In the genomic region with DNA sequence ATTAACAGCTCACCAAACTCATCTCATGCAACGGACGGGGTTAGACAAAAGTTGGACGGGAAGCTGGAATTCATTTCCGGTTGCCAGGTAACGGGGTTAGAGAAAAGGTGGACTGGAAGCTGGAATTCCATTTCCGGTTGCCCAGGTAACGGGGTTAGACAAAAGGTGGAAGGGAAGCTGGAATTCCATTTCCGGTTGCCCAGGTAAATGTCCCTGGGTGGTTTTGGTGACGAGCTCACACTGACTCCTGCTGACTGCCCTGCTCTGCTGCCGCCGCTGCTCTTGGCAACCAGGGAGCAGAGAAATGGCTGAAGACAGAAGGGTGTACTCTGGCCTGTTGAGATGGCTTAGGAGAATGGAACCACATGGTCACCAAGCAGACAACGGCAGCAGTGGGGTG, we compare ENCODE assay signal across 18 cellular contexts.
DNase-seq lines count a peak whose midpoint lies in the region; ATAC-seq and TF ChIP-seq lines count a peak whose summit lies in the region.
"Had no signal": no experiment of that assay in that cellular context is flagged by ENCODE, and none has a peak within 500 bp of the region (broad histone marks: within the 10 kb centered on the region; RNA-seq: fewer than 3 reads in every experiment).

No MANE protein-coding gene starts in this region.

- no peak overlapping the region for H3K27ac Mint-ChIP-seq in activated naive CD4-positive, alpha-beta T cell treated with anti-CD3 and anti-CD28 coated beads, Interleukin-2, amount 10 ng/mL, durations not matched to agents 7 days and 5 days

- no peak overlapping the region for H3K4me2 ChIP-seq in smooth muscle cell
- H3K4me2 ChIP-seq: BLaER1, PC-9 had no signal

- peaks cover 5% of the 10 kb centered on the region for H3K4me1 ChIP-seq in ectodermal cell (ENCODE audit: control insufficient read depth, insufficient read depth, low read length)
- peaks cover 14% of the 10 kb centered on the region for H3K4me1 ChIP-seq in lower lobe of right lung
- H3K4me1 ChIP-seq in smooth muscle cell (ENCODE audit: low read depth): peaks cover 9% of the 10 kb centered on the region
- no peaks in the 10 kb centered on the region for H3K4me1 ChIP-seq in transverse colon
- H3K4me1 ChIP-seq: BLaER1 had no signal

- in situ Hi-C loops in transverse colon (cut with MboI; ENCODE audit: low pct_ligation_motif_present in 1 of 4, low pct_unique_long_range_greater_than_20kb in 1 of 4, low sequenced_read_pairs in 3 of 4): no loop called here

- no peaks in the 10 kb centered on the region for H3K9me3 ChIP-seq in ectodermal cell (ENCODE audit: control insufficient read depth, low read length)
- no peaks in the 10 kb centered on the region for H3K9me3 ChIP-seq in lower lobe of right lung
- no peaks in the 10 kb centered on the region for H3K9me3 ChIP-seq in smooth muscle cell (replicated peaks; ENCODE audit: low read depth)
- no peaks in the 10 kb centered on the region for H3K9me3 ChIP-seq in transverse colon
- H3K9me3 ChIP-seq: BLaER1 had no signal

- peaks cover 8% of the 10 kb centered on the region for H3K4me1 Mint-ChIP-seq in activated naive CD4-positive, alpha-beta T cell treated with anti-CD3 and anti-CD28 coated beads, Interleukin-2, amount 10 ng/mL, durations not matched to agents 7 days and 5 days

- H3K9me3 Mint-ChIP-seq in activated naive CD4-positive, alpha-beta T cell treated with anti-CD3 and anti-CD28 coated beads, Interleukin-2, amount 10 ng/mL, durations not matched to agents 7 days and 5 days: no peaks in the 10 kb centered on the region

- H3K4me3 Mint-ChIP-seq in activated naive CD4-positive, alpha-beta T cell treated with anti-CD3 and anti-CD28 coated beads, Interleukin-2, amount 10 ng/mL, durations not matched to agents 7 days and 5 days: no peak overlapping the region

- no peak overlapping the region for H3K9ac ChIP-seq in smooth muscle cell (ENCODE audit: low read depth)
- H3K9ac ChIP-seq: BLaER1 had no signal

- H3K4me3 ChIP-seq in ectodermal cell (ENCODE audit: insufficient read depth, low read depth, low read length): no peak overlapping the region
- no peak overlapping the region for H3K4me3 ChIP-seq in lower lobe of right lung
- no peak overlapping the region for H3K4me3 ChIP-seq in smooth muscle cell
- H3K4me3 ChIP-seq in transverse colon: no peak overlapping the region
- H3K4me3 ChIP-seq: BLaER1, PC-9 had no signal

- no peak overlapping the region for H2AFZ ChIP-seq in smooth muscle cell (ENCODE audit: low read depth)
- H2AFZ ChIP-seq: PC-9 had no signal

- H3K27me3 Mint-ChIP-seq in activated naive CD4-positive, alpha-beta T cell treated with anti-CD3 and anti-CD28 coated beads, Interleukin-2, amount 10 ng/mL, durations not matched to agents 7 days and 5 days: no peaks in the 10 kb centered on the region

- H3K36me3 Mint-ChIP-seq in activated naive CD4-positive, alpha-beta T cell treated with anti-CD3 and anti-CD28 coated beads, Interleukin-2, amount 10 ng/mL, durations not matched to agents 7 days and 5 days: peaks cover 14% of the 10 kb centered on the region

- TF ChIP-seq POLR2A in transverse colon (IDR thresholded peaks at IDR 0.05): no peak

- H4K20me1 ChIP-seq in smooth muscle cell (ENCODE audit: low read depth): no peaks in the 10 kb centered on the region
- H4K20me1 ChIP-seq: BLaER1 had no signal

- H3K27ac ChIP-seq in ectodermal cell (ENCODE audit: insufficient read depth, low read depth, low read length, poor library complexity, severe bottlenecking): peak overlapping the region; percentile 79
- H3K27ac ChIP-seq in lower lobe of right lung: peak overlapping the region; percentile 18
- peak overlapping the region; percentile 96 for H3K27ac ChIP-seq in smooth muscle cell (ENCODE audit: low read depth)
- H3K27ac ChIP-seq in transverse colon: no peak overlapping the region
- H3K27ac ChIP-seq: BLaER1, PC-9 had no signal

- H3K27me3 ChIP-seq in ectodermal cell (ENCODE audit: control insufficient read depth, insufficient read depth, low read length, poor library complexity, severe bottlenecking) (no peaks in the 10 kb centered on the region), lower lobe of right lung (ENCODE audit: low read depth) (no peaks in the 10 kb centered on the region), smooth muscle cell (ENCODE audit: low read depth) (no peaks in the 10 kb centered on the region), transverse colon (no peaks in the 10 kb centered on the region)
- H3K27me3 ChIP-seq: BLaER1 had no signal

- H3K36me3 ChIP-seq in ectodermal cell (ENCODE audit: control insufficient read depth, insufficient read depth, low read length) (peaks cover 10% of the 10 kb centered on the region), lower lobe of right lung (peaks cover 55% of the 10 kb centered on the region), smooth muscle cell (ENCODE audit: low read depth) (no peaks in the 10 kb centered on the region), transverse colon (peaks cover 0 to 18% (median 8%) of the 10 kb centered on the region in 4 donors)

- no peaks in the 10 kb centered on the region for H3K79me2 ChIP-seq in smooth muscle cell (ENCODE audit: low read depth)

- TF ChIP-seq CTCF in lower lobe of right lung (IDR thresholded peaks at IDR 0.05): no peak
- no peak for TF ChIP-seq CTCF in smooth muscle cell (IDR thresholded peaks at IDR 0.05; ENCODE audit: borderline replicate concordance, insufficient read depth, poor library complexity, severe bottlenecking)
- no peak for TF ChIP-seq CTCF in transverse colon (IDR thresholded peaks at IDR 0.05)

- CTCF ChIA-PET in activated naive CD4-positive, alpha-beta T cell treated with anti-CD3 and anti-CD28 coated beads, Interleukin-2, amount 10 ng/mL, durations not matched to agents 7 days and 5 days (lab: Charles Lee): no interaction called here

- 77 to 80% methylated on average over 12 of the region's 12 CpGs for WGBS in ectodermal cell, 2 experiments
- WGBS in smooth muscle cell (ENCODE audit: low lambda C conversion rate): 91% methylated on average over 12 of the region's 12 CpGs
- WGBS in transverse colon (ENCODE audit: low coverage in 1 of 2), 2 donors: 91 to 98% methylated on average over 9 to 12 of the region's 12 CpGs

- ATAC-seq in lower lobe of right lung: no peak
- no peak for ATAC-seq in left cardiac atrium

- DNase-seq in NCI-H146 (lab: John Stamatoyannopoulos, UW) (peak; percentile 25), NCI-H146 treated with DMSO at 0.1 percent for 48 hours (lab: John Stamatoyannopoulos, UW; ENCODE audit: unreplicated experiment) (no peak), lower lobe of right lung (no peak), smooth muscle cell (lab: John Stamatoyannopoulos, UW; ENCODE audit: unreplicated experiment) (no peak), transverse colon (no peak), left cardiac atrium (no peak)
- DNase-seq in activated naive CD4-positive, alpha-beta T cell treated with anti-CD3 and anti-CD28 coated beads, Interleukin-2, amount 10 ng/mL, durations not matched to agents 7 days and 5 days: no peak
- DNase-seq: 8988T, DMS153, HCEC 1CT, IMR-90, Kasumi-1, NCI-H1105 treated with DMSO at 0.1 percent for 48 hours, NCI-H345, NCI-H526 treated with DMSO at 0.1 percent for 48 hours, PC-9 had no signal

- H3F3A ChIP-seq in smooth muscle cell (ENCODE audit: low read depth): peaks cover 9% of the 10 kb centered on the region

- TF ChIP-seq EP300 in transverse colon (IDR thresholded peaks at IDR 0.05; ENCODE audit: low read depth): no peak

- intact Hi-C loops in lower lobe of right lung (cut with DNase I) (no loop called here), transverse colon (cut with DNase I; ENCODE audit: low total_unique reads) (no loop called here), left cardiac atrium (cut with DNase I) (no loop called here)

Comparison
In these comparisons a context has a peak if more than half of its experiments do, and no peak if none do; other contexts are left out.
1. H3K27ac ChIP-seq: peak in ectodermal cell (single experiment), lower lobe of right lung (single experiment) and smooth muscle cell (single experiment); none in transverse colon (0 of 4).